In the genomic region with DNA sequence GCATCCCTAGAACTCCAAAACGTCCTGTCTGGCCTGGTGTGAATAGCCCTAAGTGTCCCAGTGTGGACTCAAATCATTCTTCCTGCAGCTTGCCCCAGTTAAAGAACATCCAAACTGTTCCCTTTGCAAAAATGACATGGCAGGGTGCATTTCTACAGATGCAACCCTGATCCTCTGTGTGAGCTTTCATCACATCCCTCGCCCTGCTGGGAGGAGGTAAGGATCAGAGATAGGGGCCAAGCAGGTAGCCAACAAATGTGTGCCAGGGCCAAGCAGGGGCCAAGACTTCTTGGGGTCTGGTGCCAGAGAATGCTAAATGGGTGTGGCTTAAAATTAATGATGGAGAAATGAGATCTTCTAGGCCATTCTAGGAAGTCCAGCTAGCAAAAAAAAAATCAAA, we compare ENCODE assay signal across 22 cellular contexts. TPM values are rescaled to one million over a fixed set of nuclear protein-coding genes. Genes with fewer than 3 reads are reported as not detected.
A peak's percentile ranks its signal among the peaks of the same experiment; 100 is the strongest.
DNase-seq lines count a peak whose midpoint lies in the region; ATAC-seq and TF ChIP-seq lines count a peak whose summit lies in the region.
"Had no signal": no experiment of that assay in that cellular context is flagged by ENCODE, and none has a peak within 500 bp of the region (broad histone marks: within the 10 kb centered on the region; RNA-seq: fewer than 3 reads in every experiment).

No MANE protein-coding gene starts in this region.

- no peaks in the 10 kb centered on the region for H3K27me3 Mint-ChIP-seq in activated T-cell treated with anti-CD3 and anti-CD28 coated beads, Interleukin-2, amount 50 U/mL, for 72 hours (ENCODE audit: low read depth)
- no peaks in the 10 kb centered on the region for H3K27me3 Mint-ChIP-seq in activated T-cell treated with anti-CD3 and anti-CD28 coated beads, Interleukin-2, amount 50 U/mL, for 4 hours (ENCODE audit: low read depth)
- no peaks in the 10 kb centered on the region for H3K27me3 Mint-ChIP-seq in central memory CD8-positive, alpha-beta T cell

- no peaks in the 10 kb centered on the region for H3K27me3 ChIP-seq in neutrophil
- no peaks in the 10 kb centered on the region for H3K27me3 ChIP-seq in esophagus muscularis mucosa

- H3K27ac Mint-ChIP-seq in activated T-cell treated with anti-CD3 and anti-CD28 coated beads, Interleukin-2, amount 50 U/mL, for 72 hours = peak overlapping the region; percentile 40
- H3K27ac Mint-ChIP-seq in central memory CD8-positive, alpha-beta T cell (ENCODE audit: low read depth) = peak overlapping the region; percentile 59
- H3K27ac Mint-ChIP-seq: type B pancreatic cell, WTC11 had no signal

- CTCF ChIA-PET in HEK293 (lab: Yijun Ruan, JAX) = interaction anchor here (0.6 kb wide), 1 partner anchor 201 kb away, joined by 3 read pairs; no protein-coding TSS in a partner anchor

- H3K36me3 ChIP-seq in HEK293 (ENCODE audit: control insufficient read depth in 2 of 2, insufficient read depth in 1 of 2, low read length in 2 of 2) (no peaks in the 10 kb centered on the region), neutrophil (peaks cover 100% of the 10 kb centered on the region), esophagus muscularis mucosa (peaks cover 5 to 85% (median 57%) of the 10 kb centered on the region in 4 donors)

- H3K9me3 ChIP-seq in HEK293 (ENCODE audit: control insufficient read depth, insufficient read depth, low read depth, low read length) (no peaks in the 10 kb centered on the region), neutrophil (no peaks in the 10 kb centered on the region), esophagus muscularis mucosa (no peaks in the 10 kb centered on the region)

- TF ChIP-seq POLR2A in esophagus muscularis mucosa (IDR thresholded peaks at IDR 0.05; ENCODE audit: low read depth) = no peak

- 82% methylated on average over 2 of the region's 2 CpGs for WGBS in esophagus muscularis mucosa

- TF ChIP-seq CTCF in HEK293 (tag by site-specific recombination; IDR thresholded peaks at IDR 0.05) = no peak
- TF ChIP-seq CTCF in neutrophil (IDR thresholded peaks at IDR 0.05) = no peak
- no peak for TF ChIP-seq CTCF in esophagus muscularis mucosa (IDR thresholded peaks at IDR 0.05)

- intact Hi-C loops in esophagus muscularis mucosa (cut with DNase I) = loop anchor here (10.0 kb wide), 1 partner anchor 410 kb away; no protein-coding TSS in a partner anchor

- no peak for DNase-seq in activated T-cell treated with anti-CD3 and anti-CD28 coated beads, Interleukin-2, amount 50 U/mL, for 72 hours
- no peak for DNase-seq in activated T-cell treated with anti-CD3 and anti-CD28 coated beads, Interleukin-2, amount 50 U/mL, for 4 hours
- no peak for DNase-seq in central memory CD8-positive, alpha-beta T cell (ENCODE audit: low spot score in 2 of 2)
- DNase-seq in NCI-H510A (lab: John Stamatoyannopoulos, UW) (no peak), GDM1 (lab: John Stamatoyannopoulos, UW) (no peak), esophagus muscularis mucosa (ENCODE audit: extremely low spot score) (no peak)
- DNase-seq: activated CD4-positive, alpha-beta T cell treated with anti-CD3 and anti-CD28 coated beads, Interleukin-2, amount 50 U/mL, for 4 hours; activated T-cell treated with anti-CD3 and anti-CD28 coated beads, Interleukin-2, amount 50 U/mL, for 1 hour; central memory CD4-positive, alpha-beta T cell; DMS53; hypothalamus; left ventricle myocardium superior; NCI-H1092; NCI-H187; NCI-H2171; NCI-H524; Right ventricle myocardium superior; T1000 had no signal

- no peak overlapping the region for H3K4me3 ChIP-seq in HEK293 (ENCODE audit: low read depth, low read length)
- H3K4me3 ChIP-seq in neutrophil (ENCODE audit: low read depth in 1 of 2, low read length in 1 of 2) = no peak overlapping the region
- no peak overlapping the region for H3K4me3 ChIP-seq in esophagus muscularis mucosa

- TF ChIP-seq EP300 in esophagus muscularis mucosa (IDR thresholded peaks at IDR 0.05) = no peak

- ATAC-seq in activated T-cell treated with anti-CD3 and anti-CD28 coated beads, Interleukin-2, amount 50 U/mL, for 72 hours (replicated peaks in 1 of 2) = no peak
- ATAC-seq in activated T-cell treated with anti-CD3 and anti-CD28 coated beads, Interleukin-2, amount 50 U/mL, for 4 hours = no peak
- no peak for ATAC-seq in central memory CD8-positive, alpha-beta T cell (replicated peaks; ENCODE audit: extremely low read depth, poor library complexity, severe bottlenecking)
- ATAC-seq: left ventricle myocardium superior, WTC11 had no signal

- no peak overlapping the region for H3K4me3 Mint-ChIP-seq in activated T-cell treated with anti-CD3 and anti-CD28 coated beads, Interleukin-2, amount 50 U/mL, for 72 hours
- no peak overlapping the region for H3K4me3 Mint-ChIP-seq in activated T-cell treated with anti-CD3 and anti-CD28 coated beads, Interleukin-2, amount 50 U/mL, for 4 hours
- H3K4me3 Mint-ChIP-seq in central memory CD8-positive, alpha-beta T cell = no peak overlapping the region
- H3K4me3 Mint-ChIP-seq: type B pancreatic cell, WTC11 had no signal

- peaks cover 10 to 38% of the 10 kb centered on the region in 2 donors for H3K36me3 Mint-ChIP-seq in activated T-cell treated with anti-CD3 and anti-CD28 coated beads, Interleukin-2, amount 50 U/mL, for 72 hours (ENCODE audit: insufficient read depth in 2 of 2)
- H3K36me3 Mint-ChIP-seq in activated T-cell treated with anti-CD3 and anti-CD28 coated beads, Interleukin-2, amount 50 U/mL, for 4 hours (ENCODE audit: insufficient read depth) = peaks cover 49% of the 10 kb centered on the region
- peaks cover 80% of the 10 kb centered on the region for H3K36me3 Mint-ChIP-seq in central memory CD8-positive, alpha-beta T cell (ENCODE audit: insufficient read depth)
- H3K36me3 Mint-ChIP-seq: type B pancreatic cell, WTC11 had no signal

- POLR2A ChIA-PET in HEK293 (lab: Yijun Ruan, JAX) = no interaction called here

- no peaks in the 10 kb centered on the region for H3K9me3 Mint-ChIP-seq in activated T-cell treated with anti-CD3 and anti-CD28 coated beads, Interleukin-2, amount 50 U/mL, for 72 hours
- H3K9me3 Mint-ChIP-seq in activated T-cell treated with anti-CD3 and anti-CD28 coated beads, Interleukin-2, amount 50 U/mL, for 4 hours = no peaks in the 10 kb centered on the region
- no peaks in the 10 kb centered on the region for H3K9me3 Mint-ChIP-seq in central memory CD8-positive, alpha-beta T cell
- H3K9me3 Mint-ChIP-seq: type B pancreatic cell, WTC11 had no signal

- H3K4me1 ChIP-seq in HEK293 (ENCODE audit: control insufficient read depth, insufficient read depth, low read length) (no peaks in the 10 kb centered on the region), neutrophil (ENCODE audit: control insufficient read depth in 1 of 2, insufficient read depth in 1 of 2, low read depth in 1 of 2, low read length in 1 of 2) (peaks cover 2 to 4% of the 10 kb centered on the region in 2 experiments), esophagus muscularis mucosa (peaks cover 0 to 19% (median 8%) of the 10 kb centered on the region in 4 donors)

- no peak overlapping the region for H3K27ac ChIP-seq in HEK293 (ENCODE audit: extremely low read depth, low read depth, low read length)
- peak overlapping the region; percentile 57 for H3K27ac ChIP-seq in neutrophil
- no peak overlapping the region for H3K27ac ChIP-seq in esophagus muscularis mucosa (replicated peaks in 1 of 4)

- peaks cover 7% of the 10 kb centered on the region for H3K4me1 Mint-ChIP-seq in activated T-cell treated with anti-CD3 and anti-CD28 coated beads, Interleukin-2, amount 50 U/mL, for 72 hours (ENCODE audit: low read depth)
- peaks cover 1% of the 10 kb centered on the region for H3K4me1 Mint-ChIP-seq in activated T-cell treated with anti-CD3 and anti-CD28 coated beads, Interleukin-2, amount 50 U/mL, for 4 hours (ENCODE audit: low read depth)
- peaks cover 13% of the 10 kb centered on the region for H3K4me1 Mint-ChIP-seq in central memory CD8-positive, alpha-beta T cell

TF ChIP-seq in HEK293, 187 proteins besides CTCF, POLR2A, EP300 and RAD21:
- peak; percentile 86 for TF ChIP-seq ZIC2 (tag by site-specific recombination; IDR thresholded peaks at IDR 0.05)
- no peak for TF ChIP-seq HIC1 (tag by site-specific recombination; IDR thresholded peaks at IDR 0.05)
- TF ChIP-seq ZNF776 (tag by site-specific recombination; IDR thresholded peaks at IDR 0.05; ENCODE audit: borderline replicate concordance) = no peak
- no peak for TF ChIP-seq ZNF155 (tag by site-specific recombination; IDR thresholded peaks at IDR 0.05)
- no peak for TF ChIP-seq ZNF621 (tag by site-specific recombination; IDR thresholded peaks at IDR 0.05)
- no peak for TF ChIP-seq ZNF266 (tag by site-specific recombination; IDR thresholded peaks at IDR 0.05; ENCODE audit: low read depth)
- TF ChIP-seq IKZF3 (tag by site-specific recombination; IDR thresholded peaks at IDR 0.05) = no peak

RNA-seq across cellular contexts. Expression of gene MPZL1, which starts 27.1 kb away (rescaled TPM):
- total RNA-seq in activated T-cell treated with anti-CD3 and anti-CD28 coated beads, Interleukin-2, amount 50 U/mL, for 72 hours = 10 to 100 TPM; 17.2 to 20.9 TPM
- total RNA-seq in activated T-cell treated with anti-CD3 and anti-CD28 coated beads, Interleukin-2, amount 50 U/mL, for 4 hours = 10 to 100 TPM; 12.6 to 15.3 (median 15.3) TPM
- total RNA-seq in esophagus muscularis mucosa = 100 to 1,000 TPM in 2 of 4 donors, 10 to 100 TPM in 2; 72.7 to 130 (median 107) TPM
